ENCODE assay signal across 8 cellular contexts in genomic region chr14:91252901-91253794, GRCh38. TPM values are rescaled to one million over a fixed set of nuclear protein-coding genes. Genes with fewer than 3 reads are reported as not detected.
DNase-seq lines count a peak whose midpoint lies in the region; ATAC-seq, FAIRE-seq and TF ChIP-seq lines count a peak whose summit lies in the region.

No MANE protein-coding gene starts in this region.

- peak overlapping the region; percentile 73 to 89 for H3K27ac ChIP-seq in A549
- peak overlapping the region; percentile 19 for H3K27ac ChIP-seq in RWPE2 (ENCODE audit: poor library complexity, severe bottlenecking)

- ATAC-seq in A549, result peak; percentile 49 to 65
- ATAC-seq in RWPE2 (ENCODE audit: low read depth), result peak; percentile 18
- peak; percentile 14 for ATAC-seq in stimulated activated naive CD8-positive, alpha-beta T cell treated with anti-CD3 and anti-CD28 coated beads, Interleukin-15, Interleukin-2, amounts not matched to agents 100 U/mL and 50 U/mL, for 24 hours
- ATAC-seq in HG02973 (IDR thresholded peaks at IDR 0.05; ENCODE audit: unreplicated experiment), result no peak

- DNase-seq in A549 (ENCODE audit: low read depth in 1 of 2, low spot score in 1 of 2) (peak in 1 of 2 experiments; percentile 28), GM13977 (ENCODE audit: low spot score) (peak; percentile 70), RWPE2 (ENCODE audit: low spot score) (no peak), bronchial epithelial cell (ENCODE audit: low read depth) (no peak), kidney tubule cell (ENCODE audit: low spot score) (peak; percentile 19), cerebellar nuclear complex (lab: John Stamatoyannopoulos, UW) (no peak)
- DNase-seq in stimulated activated naive CD8-positive, alpha-beta T cell treated with anti-CD3 and anti-CD28 coated beads, Interleukin-15, Interleukin-2, amounts not matched to agents 100 U/mL and 50 U/mL, for 24 hours, result peak; percentile 54

- H3K27me3 ChIP-seq in RWPE2 (ENCODE audit: insufficient read depth, poor library complexity, severe bottlenecking) (no peaks in the 10 kb centered on the region), bronchial epithelial cell (ENCODE audit: control insufficient read depth, insufficient read depth, low read length) (no peaks in the 10 kb centered on the region)

- no peak for TF ChIP-seq EP300 in A549 (IDR thresholded peaks at IDR 0.05)

- H3K4me1 ChIP-seq in A549, result peaks cover 16% of the 10 kb centered on the region
- peaks cover 14% of the 10 kb centered on the region for H3K4me1 ChIP-seq in RWPE2 (ENCODE audit: insufficient read depth, poor library complexity, severe bottlenecking)

- peak overlapping the region; percentile 88 for H3K4me2 ChIP-seq in A549

- peak overlapping the region; percentile 87 for H3K4me3 ChIP-seq in A549
- peak overlapping the region; percentile 49 for H3K4me3 ChIP-seq in RWPE2 (ENCODE audit: severe bottlenecking)
- peak overlapping the region; percentile 52 for H3K4me3 ChIP-seq in bronchial epithelial cell (ENCODE audit: low read depth, low read length)

- 8% methylated on average over 10 of the region's 95 CpGs for WGBS in A549 (ENCODE audit: missing lambda C conversion rate)

- TF ChIP-seq POLR2A in A549 (IDR thresholded peaks at IDR 0.05; ENCODE audit: low read length), result peak; percentile 8; the same call in 1 of the 2 replicates

- FAIRE-seq in A549 (lab: Jason Lieb, UNC), result no peak
- no peak for FAIRE-seq in bronchial epithelial cell (lab: Jason Lieb, UNC)

- CTCF ChIA-PET in A549 (lab: Yijun Ruan, JAX), result interaction anchor here (0.9 to 1.7 kb wide), 3 partner anchors 32 to 75 kb away, joined by 3 to 6 read pairs (median 4); no protein-coding TSS in a partner anchor

- TF ChIP-seq RAD21 in A549 (conservative IDR thresholded peaks at IDR 0.05 in 1 of 2, IDR thresholded peaks at IDR 0.05 in 1 of 2), result no peak

- POLR2A ChIA-PET in A549 (lab: Yijun Ruan, JAX), result no interaction called here

- H3K36me3 ChIP-seq in RWPE2 (ENCODE audit: low read depth) (no peaks in the 10 kb centered on the region), bronchial epithelial cell (ENCODE audit: control insufficient read depth, insufficient read depth, low read length) (no peaks in the 10 kb centered on the region)

- TF ChIP-seq CTCF in A549 (IDR thresholded peaks at IDR 0.05) (no peak), GM13977 (IDR thresholded peaks at IDR 0.05; ENCODE audit: extremely low read depth, insufficient read depth, missing control alignments) (peak; percentile 4), RWPE2 (IDR thresholded peaks at IDR 0.05; ENCODE audit: poor library complexity, severe bottlenecking) (no peak), bronchial epithelial cell (IDR thresholded peaks at IDR 0.05; ENCODE audit: insufficient read depth, low read length, severe bottlenecking) (no peak)

- H3K9me3 ChIP-seq in A549, result no peaks in the 10 kb centered on the region
- H3K9me3 ChIP-seq in RWPE2 (ENCODE audit: severe bottlenecking), result no peaks in the 10 kb centered on the region

- in situ Hi-C loops in GM13977 (cut with MboI; ENCODE audit: low pct_unique_long_range_greater_than_20kb, low sequenced_read_pairs, unreplicated experiment), result no loop called here

TF ChIP-seq in A549, 52 proteins besides CTCF, POLR2A, EP300 and RAD21:
- no peak for TF ChIP-seq NR3C1 (IDR thresholded peaks at IDR 0.05)
- TF ChIP-seq EHMT2 (IDR thresholded peaks at IDR 0.05; ENCODE audit: low read depth), result no peak
- TF ChIP-seq CEBPB (IDR thresholded peaks at IDR 0.05), result no peak
- no peak for TF ChIP-seq FOSL2 (IDR thresholded peaks at IDR 0.05)
- no peak for TF ChIP-seq FOSL2 (CRISPR knock-in tag; IDR thresholded peaks at IDR 0.05)
- no peak for TF ChIP-seq HOXB13 (CRISPR knock-in tag; IDR thresholded peaks at IDR 0.05; ENCODE audit: low read depth)
- no peak for TF ChIP-seq SREBF2 (IDR thresholded peaks at IDR 0.05)
- no peak for TF ChIP-seq HDAC2 (IDR thresholded peaks at IDR 0.05)
- TF ChIP-seq FOXS1 (CRISPR knock-in tag; IDR thresholded peaks at IDR 0.05), result no peak
- TF ChIP-seq HMGXB4 (CRISPR knock-in tag; IDR thresholded peaks at IDR 0.05; ENCODE audit: borderline replicate concordance), result no peak
- TF ChIP-seq USF2 (IDR thresholded peaks at IDR 0.05), result no peak
- no peak for TF ChIP-seq BHLHE40 (IDR thresholded peaks at IDR 0.05; ENCODE audit: low read depth, low read length)
- no peak for TF ChIP-seq JUNB (IDR thresholded peaks at IDR 0.05)
- no peak for TF ChIP-seq ZC3H11A (IDR thresholded peaks at IDR 0.05)
- no peak for TF ChIP-seq ESRRA (IDR thresholded peaks at IDR 0.05; ENCODE audit: borderline replicate concordance, low read length)
- no peak for TF ChIP-seq ELK1 (IDR thresholded peaks at IDR 0.05; ENCODE audit: low read depth, low read length)

RNA-seq across cellular contexts. Expression of gene GPR68, which starts 8.6 kb away (rescaled TPM):
- polyA plus RNA-seq in A549 (2011; rRNA removed) (0.09 TPM in 2 replicates), A549 (2017; fragmentation: RNase III; extraction: RNeasy Plus Mini Kit Qiagen cat#74134 plus additional on column Dnase treatment) (0.07 to 0.09 TPM (median 0.09 TPM) in 3 replicates)
- 0.09 and 0.22 TPM in 2 replicates for polyA plus RNA-seq in A549 (2012; cell fraction: cytosol; rRNA removed)
- 0.27 and 0.30 TPM in 2 replicates for polyA plus RNA-seq in A549 (2012; cell fraction: nucleus; rRNA removed)
- polyA minus RNA-seq in A549 (2011; rRNA and poly(A)+ RNA removed), result not detected in 2 replicates
- total RNA-seq in bronchial epithelial cell, result 0.77 and 1.8 TPM in 2 replicates

Comparison
In these comparisons a context has a peak if more than half of its experiments do, and no peak if none do; other contexts are left out.
1. DNase-seq: peak in GM13977 (single experiment), kidney tubule cell (single experiment) and stimulated activated naive CD8-positive, alpha-beta T cell treated with anti-CD3 and anti-CD28 coated beads, Interleukin-15, Interleukin-2, amounts not matched to agents 100 U/mL and 50 U/mL, for 24 hours (single experiment); none in RWPE2 (single experiment), bronchial epithelial cell (single experiment) and cerebellar nuclear complex (0 of 2).
2. Peak in every context shown above with its lines, with median percentiles within 50 percentile points of each other: H3K4me3 ChIP-seq.